In the genomic region with DNA sequence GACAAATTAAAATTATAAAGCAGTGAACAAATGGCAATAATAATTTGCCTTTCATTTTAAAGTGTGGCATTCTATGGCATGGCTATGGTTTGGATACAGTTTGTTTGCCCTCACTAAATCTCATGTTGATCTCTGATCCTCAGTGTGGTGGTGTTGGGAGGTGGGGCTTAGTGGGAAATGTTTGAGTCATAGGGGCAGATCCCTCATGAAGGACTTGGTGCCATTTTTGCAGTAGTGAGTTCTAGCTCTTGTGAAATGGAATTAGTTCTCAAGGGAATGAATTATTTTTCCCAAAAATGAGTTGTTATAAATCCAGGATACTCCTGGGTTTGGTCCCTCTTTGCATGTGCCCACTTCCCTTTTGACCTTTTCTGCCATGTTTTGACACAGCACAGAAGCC, we compare ENCODE assay signal across 24 cellular contexts.
"Had no signal": no experiment of that assay in that cellular context is flagged by ENCODE, and none has a peak within 500 bp of the region (broad histone marks: within the 10 kb centered on the region; RNA-seq: fewer than 3 reads in every experiment).

No MANE protein-coding gene starts in this region.

- H3K27ac Mint-ChIP-seq: naive B cell; nephron; stimulated activated effector memory CD8-positive, alpha-beta T cell treated with anti-CD3 and anti-CD28 coated beads, Interleukin-12 subunit alpha, Interleukin-12 subunit beta, amount 100 ng/mL, for 72 hours had no signal

- H3K4me3 Mint-ChIP-seq: naive B cell; nephron; stimulated activated effector memory CD8-positive, alpha-beta T cell treated with anti-CD3 and anti-CD28 coated beads, Interleukin-12 subunit alpha, Interleukin-12 subunit beta, amount 100 ng/mL, for 72 hours had no signal

- DNase-seq: cortex of kidney; dorsolateral prefrontal cortex; effector memory CD4-positive, alpha-beta T cell; foreskin melanocyte; head of caudate nucleus; left colon; left ventricle myocardium superior; mesendoderm; naive B cell; psoas muscle; retina; right lobe of liver; small intestine; stimulated activated CD4-positive, alpha-beta T cell treated with anti-CD3 and anti-CD28 coated beads, Interleukin-4, amount 100 ng/mL, for 1 hour; stimulated activated CD8-positive, alpha-beta memory T cell treated with anti-CD3 and anti-CD28 coated beads, Interleukin-4, amount 100 ng/mL, for 48 hours; stimulated activated naive CD8-positive, alpha-beta T cell treated with anti-CD3 and anti-CD28 coated beads, Interleukin-15, Interleukin-2, amounts not matched to agents 100 U/mL and 50 U/mL, for 24 hours; upper lobe of left lung; uterus had no signal

- H3K4me1 ChIP-seq: parathyroid adenoma, psoas muscle, right lobe of liver, upper lobe of left lung, uterus had no signal

- H3K4me2 ChIP-seq: hepatocyte had no signal

- H3K36me3 Mint-ChIP-seq: naive B cell; stimulated activated effector memory CD8-positive, alpha-beta T cell treated with anti-CD3 and anti-CD28 coated beads, Interleukin-12 subunit alpha, Interleukin-12 subunit beta, amount 100 ng/mL, for 72 hours had no signal

- H3K36me3 ChIP-seq: right lobe of liver, tibial artery, upper lobe of left lung, uterus had no signal

- H3K79me2 ChIP-seq: hepatocyte, parathyroid adenoma had no signal

- H3K9me3 ChIP-seq: psoas muscle, right lobe of liver, tibial artery, upper lobe of left lung, uterus had no signal

- H3K4me1 Mint-ChIP-seq: naive B cell; stimulated activated effector memory CD8-positive, alpha-beta T cell treated with anti-CD3 and anti-CD28 coated beads, Interleukin-12 subunit alpha, Interleukin-12 subunit beta, amount 100 ng/mL, for 72 hours had no signal

- H2AFZ ChIP-seq: hepatocyte, parathyroid adenoma had no signal

- H3K4me3 ChIP-seq: dorsolateral prefrontal cortex, hepatocyte, lung, psoas muscle, right lobe of liver, tibial artery, upper lobe of left lung, uterus had no signal

- H3K27ac ChIP-seq: dorsolateral prefrontal cortex, hepatocyte, parathyroid adenoma, psoas muscle, right lobe of liver, upper lobe of left lung, uterus had no signal

- H3K27me3 ChIP-seq: hepatocyte, right lobe of liver, tibial artery, upper lobe of left lung, uterus had no signal

- H3K9ac ChIP-seq: parathyroid adenoma had no signal

- H3K9me3 Mint-ChIP-seq: stimulated activated effector memory CD8-positive, alpha-beta T cell treated with anti-CD3 and anti-CD28 coated beads, Interleukin-12 subunit alpha, Interleukin-12 subunit beta, amount 100 ng/mL, for 72 hours had no signal
